ENCODE assay signal across 18 cellular contexts in the genomic region with DNA sequence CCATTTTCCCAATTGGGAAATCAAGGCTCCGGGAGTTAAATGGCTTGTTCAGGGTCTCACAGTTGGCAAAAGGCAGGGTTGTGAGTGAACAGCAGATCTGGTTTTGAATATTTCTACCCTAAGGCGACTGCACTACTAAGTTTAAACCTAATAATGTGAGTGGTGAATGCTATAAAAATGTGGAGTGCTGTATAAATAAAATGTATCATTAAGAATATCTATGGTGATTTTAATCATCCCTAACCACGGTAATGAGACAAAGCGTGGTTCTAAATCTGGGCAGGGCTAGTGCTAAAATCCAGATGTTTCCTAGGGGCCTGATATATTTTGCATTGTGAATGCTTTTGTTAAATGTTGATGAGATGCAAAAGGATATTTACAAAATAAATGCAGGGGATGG. TPM values are rescaled to one million over a fixed set of nuclear protein-coding genes. Genes with fewer than 3 reads are reported as not detected.
DNase-seq lines count a peak whose midpoint lies in the region; ATAC-seq, FAIRE-seq and TF ChIP-seq lines count a peak whose summit lies in the region.
"Had no signal": no experiment of that assay in that cellular context is flagged by ENCODE, and none has a peak within 500 bp of the region (broad histone marks: within the 10 kb centered on the region; RNA-seq: fewer than 3 reads in every experiment).

No MANE protein-coding gene starts in this region.

- TF ChIP-seq POLR2A in H1 (IDR thresholded peaks at IDR 0.05; ENCODE audit: control extremely low read depth in 1 of 2, low read depth in 2 of 2, low read length in 2 of 2): no peak

- no peak for FAIRE-seq in H1 (lab: Jason Lieb, UNC)
- FAIRE-seq: HepG2 had no signal

- no peak for TF ChIP-seq RAD21 in H1 (IDR thresholded peaks at IDR 0.05 in 1 of 2, conservative IDR thresholded peaks at IDR 0.05 in 1 of 2; ENCODE audit: low read depth in 2 of 2, low read length in 2 of 2)

- DNase-seq in cardiac septum (ENCODE audit: low spot score): peak; percentile 5
- DNase-seq in left cardiac atrium: no peak
- DNase-seq in H1 (ENCODE audit: low read depth in 1 of 2, low spot score in 2 of 2): no peak
- DNase-seq in right cardiac atrium: no peak
- DNase-seq in GM10266 (ENCODE audit: extremely low spot score): no peak
- DNase-seq in A673 (ENCODE audit: low spot score): no peak
- DNase-seq: 8988T, GF-D8, GM23248, NCI-H1048, NCI-H1436 treated with DMSO at 0.1 percent for 48 hours, NCI-H2081, NCI-H510A treated with DMSO at 0.1 percent for 48 hours had no signal

- no peak for ATAC-seq in left cardiac atrium
- no peak for ATAC-seq in right cardiac atrium
- ATAC-seq in HG03108 (IDR thresholded peaks at IDR 0.05; ENCODE audit: unreplicated experiment): no peak
- ATAC-seq: HepG2 had no signal

- 0 out of 2 replicates have a peak overlapping the region, but pooled peaks have one; percentile 17 for H2AK5ac ChIP-seq in H1 (ENCODE audit: low read depth, low read length)

- intact Hi-C loops in cardiac septum (cut with DNase I): no loop called here
- intact Hi-C loops in left cardiac atrium (cut with DNase I): no loop called here
- intact Hi-C loops in right cardiac atrium (cut with DNase I): no loop called here
- intact Hi-C loops in A673 (cut with micrococcal nuclease; ENCODE audit: unreplicated experiment): no loop called here

- H3K79me2 ChIP-seq in H1 (ENCODE audit: control insufficient read depth in 1 of 2, insufficient read depth in 2 of 2, low read length in 2 of 2): no peaks in the 10 kb centered on the region

- H2BK20ac ChIP-seq in H1 (ENCODE audit: low read length): no peak overlapping the region

- no peaks in the 10 kb centered on the region; the same call in 1 of the 2 replicates for H3K23me2 ChIP-seq in H1 (ENCODE audit: low read depth, low read length)

- no peak overlapping the region for H3K4ac ChIP-seq in H1 (replicated peaks; ENCODE audit: insufficient read length, low read depth, low read length)

- H3K9ac ChIP-seq in H1 (replicated peaks in 1 of 4; ENCODE audit: extremely low read depth in 1 of 4, low read depth in 3 of 4, low read length in 3 of 4): no peak overlapping the region
- no peak overlapping the region for H3K9ac ChIP-seq in stomach smooth muscle (ENCODE audit: low read length in 2 of 2)
- H3K9ac ChIP-seq: BLaER1, GM23248, KMS-11 had no signal

- no peak overlapping the region for H3K56ac ChIP-seq in H1 (replicated peaks; ENCODE audit: insufficient read length, low read depth, low read length)

- TF ChIP-seq CTCF in H1 (IDR thresholded peaks at IDR 0.05; ENCODE audit: control extremely low read depth in 1 of 3, insufficient read depth in 1 of 3, low read depth in 1 of 3, low read length in 3 of 3): no peak
- TF ChIP-seq CTCF in GM10266 (IDR thresholded peaks at IDR 0.05; ENCODE audit: control insufficient read depth, insufficient read depth, low read depth, missing control alignments): no peak
- no peak for TF ChIP-seq CTCF in A673 (conservative IDR thresholded peaks at IDR 0.05; ENCODE audit: low read depth, low read length)

- peak overlapping the region in 1 of 2 experiments; percentile 30; a peak in 1 of 4 replicates for H3K4me2 ChIP-seq in H1 (ENCODE audit: insufficient read depth in 1 of 2, low read depth in 2 of 2, low read length in 2 of 2)
- H3K4me2 ChIP-seq: KMS-11 had no signal

- WGBS in H1 (ENCODE audit: extremely low coverage in 1 of 2, insufficient coverage in 1 of 2, insufficient read length in 1 of 2, insufficient replicate concordance in 2 of 2, low coverage in 1 of 2, low lambda C conversion rate in 2 of 2, missing lambda C conversion rate in 1 of 2), 2 experiments: 82% methylated on average over 4 of the region's 4 CpGs; no CpG with 5 or more reads in 1 of the 2 experiments
- 64% methylated on average over 4 of the region's 4 CpGs for WGBS in right cardiac atrium

- H3K27me3 ChIP-seq in H1 (replicated peaks in 1 of 4; ENCODE audit: control insufficient read depth in 3 of 4, extremely low read depth in 1 of 4, insufficient read depth in 3 of 4, low read length in 3 of 4): no peaks in the 10 kb centered on the region
- no peaks in the 10 kb centered on the region for H3K27me3 ChIP-seq in right cardiac atrium (ENCODE audit: control insufficient read depth, insufficient read depth)
- no peaks in the 10 kb centered on the region for H3K27me3 ChIP-seq in stomach smooth muscle (ENCODE audit: control insufficient read depth in 1 of 2, insufficient read depth in 2 of 2, low read length in 2 of 2)
- H3K27me3 ChIP-seq in A673 (replicated peaks; ENCODE audit: insufficient read depth, low read depth, low read length, poor library complexity): no peaks in the 10 kb centered on the region
- H3K27me3 ChIP-seq: BLaER1 had no signal

- no peaks in the 10 kb centered on the region for H4K20me1 ChIP-seq in H1 (replicated peaks in 1 of 2; ENCODE audit: control insufficient read depth in 1 of 2, insufficient read depth in 2 of 2, low read length in 2 of 2)
- H4K20me1 ChIP-seq: BLaER1 had no signal

- no peak overlapping the region for H3K14ac ChIP-seq in H1 (ENCODE audit: insufficient read length)

- BruUV-seq in A673 (replicated peaks; lab: Mats Ljungman, UMichigan): no TSS peak

- POLR2A ChIA-PET in H1 (lab: Charles Lee; ENCODE audit: partially characterized antibody): no interaction called here
- POLR2A ChIA-PET in A673 (lab: Charles Lee; ENCODE audit: low non-redundant PET): no interaction called here

- H3K36me3 ChIP-seq in H1 (ENCODE audit: control insufficient read depth in 2 of 4, insufficient read depth in 4 of 4, low read length in 3 of 4): no peaks in the 10 kb centered on the region
- peaks cover under 1 to 2% of the 10 kb centered on the region in 2 donors for H3K36me3 ChIP-seq in stomach smooth muscle (ENCODE audit: control insufficient read depth in 2 of 2, insufficient read depth in 2 of 2, low read length in 2 of 2)
- no peaks in the 10 kb centered on the region for H3K36me3 ChIP-seq in A673 (ENCODE audit: insufficient read depth, low read length, poor library complexity, severe bottlenecking)
- H3K36me3 ChIP-seq: BLaER1 had no signal

- H4K91ac ChIP-seq in H1 (replicated peaks; ENCODE audit: insufficient read length, low read length): peak overlapping the region; percentile 41

- H2BK120ac ChIP-seq in H1 (replicated peaks; ENCODE audit: low read depth, low read length): peak overlapping the region; percentile 45

- H3K4me1 ChIP-seq in H1 (replicated peaks in 1 of 4; ENCODE audit: control insufficient read depth in 3 of 4, insufficient read depth in 4 of 4, low read length in 3 of 4): peaks cover 10 to 28% (median 24%) of the 10 kb centered on the region in 4 experiments
- peaks cover 34% of the 10 kb centered on the region for H3K4me1 ChIP-seq in right cardiac atrium (ENCODE audit: control insufficient read depth, insufficient read depth, low read length)
- H3K4me1 ChIP-seq in stomach smooth muscle (ENCODE audit: control insufficient read depth, insufficient read depth, low read length): peaks cover 50% of the 10 kb centered on the region
- H3K4me1 ChIP-seq in A673 (ENCODE audit: insufficient read depth, low read length, poor library complexity, severe bottlenecking): peaks cover 58% of the 10 kb centered on the region

- H2BK15ac ChIP-seq in H1 (ENCODE audit: low read length): no peak overlapping the region

- no peak overlapping the region for H3K23ac ChIP-seq in H1 (ENCODE audit: insufficient read length)

- H3K18ac ChIP-seq in H1 (ENCODE audit: extremely low read depth, low read length): no peak overlapping the region

- no peak for TF ChIP-seq EP300 in H1 (IDR thresholded peaks at IDR 0.05; ENCODE audit: borderline replicate concordance in 1 of 2, low read depth in 2 of 2, low read length in 2 of 2)

- no peaks in the 10 kb centered on the region; the same call in 1 of the 2 replicates for H3K79me1 ChIP-seq in H1 (ENCODE audit: low read depth, low read length)

- H2BK5ac ChIP-seq in H1 (ENCODE audit: low read depth, low read length): no peak overlapping the region

- H4K5ac ChIP-seq in H1 (ENCODE audit: insufficient read length, low read depth, low read length): no peak overlapping the region

- H2BK12ac ChIP-seq in H1 (ENCODE audit: low read depth, low read length): no peak overlapping the region; the same call in 1 of the 2 replicates

- CTCF ChIA-PET in H1 (lab: Charles Lee; ENCODE audit: partially characterized antibody): interaction anchor here (0.7 to 8.0 kb wide), 12 partner anchors 9 to 162 kb away, joined by 3 to 86 read pairs (median 6); no protein-coding TSS in a partner anchor
- CTCF ChIA-PET in A673 (lab: Charles Lee): interaction anchor here (1.0 kb wide), 1 partner anchor 11 kb away, joined by 5 read pairs; no protein-coding TSS in a partner anchor

- H4K8ac ChIP-seq in H1 (ENCODE audit: extremely low read depth, insufficient read depth, low read length): no peak overlapping the region

- H2AFZ ChIP-seq in H1 (ENCODE audit: low read length): no peak overlapping the region
- H2AFZ ChIP-seq: GM23248 had no signal

- H3K27ac ChIP-seq in H1 (ENCODE audit: low read depth, low read length) (no peak overlapping the region), right cardiac atrium (ENCODE audit: low read length) (peak overlapping the region; percentile 71), stomach smooth muscle (ENCODE audit: low read length) (peak overlapping the region; percentile 46), A673 (ENCODE audit: low read depth, low read length, poor library complexity, severe bottlenecking) (no peak overlapping the region)
- H3K27ac ChIP-seq: BLaER1, GM23248, KMS-11 had no signal

- no peak overlapping the region for H3K4me3 ChIP-seq in H1 (ENCODE audit: extremely low read depth in 1 of 4, insufficient read depth in 2 of 4, low read depth in 3 of 4, low read length in 4 of 4)
- H3K4me3 ChIP-seq in right cardiac atrium (ENCODE audit: low read length): no peak overlapping the region
- no peak overlapping the region for H3K4me3 ChIP-seq in stomach smooth muscle (ENCODE audit: low read length in 2 of 2)
- H3K4me3 ChIP-seq in A673 (ENCODE audit: low read depth, low read length, poor library complexity, severe bottlenecking): no peak overlapping the region
- H3K4me3 ChIP-seq: BLaER1, GM23248 had no signal

- H3K9me3 ChIP-seq in H1 (ENCODE audit: insufficient read depth in 2 of 2, low read depth in 1 of 2, low read length in 1 of 2): no peaks in the 10 kb centered on the region
- no peaks in the 10 kb centered on the region for H3K9me3 ChIP-seq in right cardiac atrium (ENCODE audit: control insufficient read depth, low read length)
- no peaks in the 10 kb centered on the region for H3K9me3 ChIP-seq in stomach smooth muscle (ENCODE audit: control insufficient read depth in 2 of 2, low read length in 2 of 2)
- H3K9me3 ChIP-seq in A673 (ENCODE audit: low read depth, low read length, poor library complexity, severe bottlenecking): no peaks in the 10 kb centered on the region
- H3K9me3 ChIP-seq: BLaER1 had no signal

RNA-seq across cellular contexts. Expression of a gene that starts 58.0 kb away (rescaled TPM):
- total RNA-seq in cardiac septum (153 TPM), left cardiac atrium (100 to 1,000 TPM; 152 to 166 TPM), right cardiac atrium (100 to 1,000 TPM; 158 to 236 (median 207) TPM), A673 (2021) (2.8 and 5.8 TPM in 2 replicates)
- 8.8 and 10.2 TPM in 2 replicates for total RNA-seq in H1 (2021; fragmentation: NEBNext Ultra II Directional; extraction: Animal tissue kit (Norgen Biotek cat#: 25700))
- polyA plus RNA-seq in H1 (2011; rRNA removed) (5.2 and 7.0 TPM in 2 replicates), right cardiac atrium (120 TPM)
- 2.8 TPM for polyA plus RNA-seq in H1 (2011; cell fraction: cytosol; rRNA removed)
- polyA plus RNA-seq in H1 (2011; cell fraction: nucleus; rRNA removed): 5.7 TPM
- polyA plus RNA-seq in H1 (2012, experiment 1 of 2): 9.6 to 10.3 TPM (median 10.0 TPM) in 4 replicates
- 8.6 TPM for polyA plus RNA-seq in H1 (2012, experiment 2 of 2)
- polyA plus RNA-seq in H1 (2013, experiment 1 of 2): 14.5 TPM
- polyA plus RNA-seq in H1 (2013, experiment 2 of 2): 15.6 TPM
- polyA minus RNA-seq in H1 (2011; rRNA and poly(A)+ RNA removed): 4.0 and 5.8 TPM in 2 replicates
- polyA minus RNA-seq in H1 (2011; cell fraction: cytosol; rRNA and poly(A)+ RNA removed): 2.6 TPM
- polyA minus RNA-seq in H1 (2011; cell fraction: nucleus; rRNA and poly(A)+ RNA removed): 6.3 TPM
- total RNA-seq: HepG2 had no signal
- polyA plus RNA-seq: HepG2 had no signal

Comparison
In these comparisons a context has a peak if more than half of its experiments do, and no peak if none do; other contexts are left out.
1. H3K27ac ChIP-seq: peak in right cardiac atrium (single experiment) and stomach smooth muscle (single experiment); none in H1 (single experiment) and A673 (single experiment).
2. RNA of a gene that starts 58.0 kb away (total RNA-seq): 158 to 236 TPM in right cardiac atrium, 152 to 166 TPM in left cardiac atrium and 153 TPM in cardiac septum (single experiment); 8.8 to 10.2 TPM in H1 and 2.8 to 5.8 TPM in A673; every median in the first group is over 10 times any median in the second.